ENCODE assay signal across 34 cellular contexts in genomic region chr3:103510760-103511159, GRCh38.
"Had no signal": no experiment of that assay in that cellular context is flagged by ENCODE, and none has a peak within 500 bp of the region (broad histone marks: within the 10 kb centered on the region; RNA-seq: fewer than 3 reads in every experiment).

No MANE protein-coding gene starts in this region.

- H3K27me3 ChIP-seq: MG63 had no signal

- H3K4me3 ChIP-seq: MG63 had no signal

- H3K9me3 ChIP-seq: MG63 had no signal

- H3K36me3 ChIP-seq: MG63 had no signal

- DNase-seq: Karpas-422, Kasumi-1, MG63, MM.1S, MV-4-11, NCI-H1048, NCI-H1092, NCI-H1092 treated with DMSO at 0.1 percent for 48 hours, NCI-H1105, NCI-H1105 treated with DMSO at 0.1 percent for 48 hours, NCI-H1417, NCI-H1417 treated with DMSO at 0.1 percent for 48 hours, NCI-H1436, NCI-H1436 treated with DMSO at 0.1 percent for 48 hours, NCI-H146, NCI-H1694, NCI-H1694 treated with DMSO at 0.1 percent for 48 hours, NCI-H187, NCI-H187 treated with DMSO at 0.1 percent for 48 hours, NCI-H1930, NCI-H2029, NCI-H2029 treated with DMSO at 0.1 percent for 48 hours, NCI-H2081, NCI-H2081 treated with DMSO at 0.1 percent for 48 hours, NCI-H2107, NCI-H2171, NCI-H2171 treated with DMSO at 0.1 percent for 48 hours, NCI-H2227 treated with DMSO at 0.1 percent for 48 hours, NCI-H226, NCI-H345, NCI-H446, NCI-H446 treated with DMSO at 0.1 percent for 48 hours, NCI-H510A, NCI-H510A treated with DMSO at 0.1 percent for 48 hours had no signal
